In the genomic region with DNA sequence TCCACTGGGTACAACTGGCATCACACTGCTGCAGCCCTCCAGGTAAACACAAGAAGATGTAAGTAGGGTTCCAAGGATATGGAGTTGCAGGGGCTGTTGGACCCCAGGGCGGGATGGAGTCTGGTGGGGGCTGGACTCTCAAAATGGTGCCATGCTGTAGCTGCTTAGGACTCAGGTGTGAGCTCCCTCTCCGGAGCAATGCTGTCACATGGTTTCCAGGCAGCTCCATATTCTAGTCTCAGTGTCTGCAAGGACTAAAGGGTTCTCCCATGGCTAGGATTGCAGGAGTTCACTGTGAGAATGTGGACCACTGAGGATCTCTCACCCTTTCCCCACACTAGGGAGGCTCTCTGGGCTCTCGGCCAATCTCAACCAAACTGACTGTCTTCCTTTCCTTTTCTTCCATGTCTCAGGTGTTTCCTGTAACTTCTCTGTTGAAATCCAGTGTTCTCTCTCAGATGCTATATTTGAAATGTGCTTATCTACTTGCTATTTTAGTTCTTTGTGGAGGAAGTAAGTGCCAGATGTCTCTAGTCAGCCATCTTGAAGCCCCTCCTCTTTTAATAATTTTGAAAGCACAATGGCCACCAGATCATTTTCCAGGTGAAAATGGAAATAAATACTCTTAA, we compare ENCODE assay signal across 14 cellular contexts. TPM values are rescaled to one million over a fixed set of nuclear protein-coding genes. Genes with fewer than 3 reads are reported as not detected.
DNase-seq lines count a peak whose midpoint lies in the region; FAIRE-seq and TF ChIP-seq lines count a peak whose summit lies in the region.
"Had no signal": no experiment of that assay in that cellular context is flagged by ENCODE, and none has a peak within 500 bp of the region (broad histone marks: within the 10 kb centered on the region; RNA-seq: fewer than 3 reads in every experiment).

No MANE protein-coding gene starts in this region.

- H3K9ac ChIP-seq in MM.1S (ENCODE audit: low read length) = 0 out of 2 replicates have a peak overlapping the region, but pooled peaks have one; percentile 4

- peak overlapping the region; percentile 22; the same call in 1 of the 2 replicates for H2AFZ ChIP-seq in MM.1S (ENCODE audit: low read length)

- CTCF ChIA-PET in A673 (lab: Charles Lee) = no interaction called here

- no peak for FAIRE-seq in frontal cortex (lab: Jason Lieb, UNC)
- FAIRE-seq: H54 had no signal

- POLR2A ChIA-PET in A673 (lab: Charles Lee; ENCODE audit: low non-redundant PET) = no interaction called here

- H3K4me1 ChIP-seq in DOHH2 (ENCODE audit: control insufficient read depth, low read length) = peaks cover 18% of the 10 kb centered on the region
- peaks cover 29% of the 10 kb centered on the region for H3K4me1 ChIP-seq in MM.1S (ENCODE audit: low read length)
- no peaks in the 10 kb centered on the region for H3K4me1 ChIP-seq in A673 (ENCODE audit: insufficient read depth, low read length, poor library complexity, severe bottlenecking)

- intact Hi-C loops in A673 (cut with micrococcal nuclease; ENCODE audit: unreplicated experiment) = no loop called here

- H3K4me2 ChIP-seq in DOHH2 (ENCODE audit: low read length) = peak overlapping the region; percentile 29
- peak overlapping the region; percentile 68 for H3K4me2 ChIP-seq in MM.1S (ENCODE audit: low read depth, low read length)

- H3F3A ChIP-seq in DOHH2 (ENCODE audit: control insufficient read depth, insufficient read depth) = no peaks in the 10 kb centered on the region
- H3F3A ChIP-seq in MM.1S (ENCODE audit: insufficient read depth, low read length) = peaks cover 25% of the 10 kb centered on the region

- H3K9me3 ChIP-seq in DOHH2 (ENCODE audit: control insufficient read depth, insufficient read depth, low read length) (peaks cover 14% of the 10 kb centered on the region), MM.1S (replicated peaks; ENCODE audit: insufficient read depth, low read length) (peaks cover 7% of the 10 kb centered on the region; the same call in 1 of the 2 replicates), A673 (ENCODE audit: low read depth, low read length, poor library complexity, severe bottlenecking) (no peaks in the 10 kb centered on the region)

- TF ChIP-seq CTCF in DOHH2 (IDR thresholded peaks at IDR 0.05; ENCODE audit: low read depth, low read length, poor library complexity, severe bottlenecking) (no peak), MM.1S (IDR thresholded peaks at IDR 0.05; ENCODE audit: low read length) (no peak), A673 (conservative IDR thresholded peaks at IDR 0.05; ENCODE audit: low read depth, low read length) (no peak)

- H3K36me3 ChIP-seq in DOHH2 (ENCODE audit: control insufficient read depth, low read length) (no peaks in the 10 kb centered on the region), MM.1S (replicated peaks; ENCODE audit: insufficient read depth, low read length) (no peaks in the 10 kb centered on the region), A673 (ENCODE audit: insufficient read depth, low read length, poor library complexity, severe bottlenecking) (no peaks in the 10 kb centered on the region)

- BruUV-seq in A673 (replicated peaks; lab: Mats Ljungman, UMichigan) = no TSS peak

- no peak overlapping the region for H3K4me3 ChIP-seq in DOHH2 (ENCODE audit: low read length)
- peak overlapping the region; percentile 15; the same call in 1 of the 2 replicates for H3K4me3 ChIP-seq in MM.1S (ENCODE audit: low read length)
- H3K4me3 ChIP-seq in A673 (ENCODE audit: low read depth, low read length, poor library complexity, severe bottlenecking) = no peak overlapping the region

- no peaks in the 10 kb centered on the region for H3K79me2 ChIP-seq in DOHH2 (ENCODE audit: control insufficient read depth, low read length)
- no peaks in the 10 kb centered on the region for H3K79me2 ChIP-seq in MM.1S (ENCODE audit: low read length)

- H4K20me1 ChIP-seq in DOHH2 (ENCODE audit: control insufficient read depth, insufficient read depth, low read depth, low read length) (no peaks in the 10 kb centered on the region), MM.1S (ENCODE audit: insufficient read depth, low read length) (no peaks in the 10 kb centered on the region)

- H3K9me2 ChIP-seq in DOHH2 (replicated peaks; ENCODE audit: control insufficient read depth, low read length) = no peaks in the 10 kb centered on the region
- no peaks in the 10 kb centered on the region for H3K9me2 ChIP-seq in MM.1S (replicated peaks; ENCODE audit: insufficient read depth, low read length)

- DNase-seq in MM.1S = peak; percentile 41
- DNase-seq in dermis blood vessel endothelial cell = peak; percentile 85
- peak; percentile 6 for DNase-seq in left kidney (ENCODE audit: low read depth, low spot score)
- no peak for DNase-seq in DMS 273 (lab: John Stamatoyannopoulos, UW; ENCODE audit: unreplicated experiment)
- no peak for DNase-seq in A673 (ENCODE audit: low spot score)
- no peak for DNase-seq in frontal cortex (ENCODE audit: low spot score in 2 of 2)
- DNase-seq: CD8-positive, alpha-beta T cell; NCI-H1092 treated with DMSO at 0.1 percent for 48 hours; NCI-H1694; NCI-H345; NCI-H69; SHP77 treated with DMSO at 0.1 percent for 48 hours had no signal

- no peak overlapping the region for H3K27ac ChIP-seq in DOHH2 (ENCODE audit: low read depth, low read length)
- peak overlapping the region; percentile 47; the same call in 1 of the 2 replicates for H3K27ac ChIP-seq in MM.1S (ENCODE audit: low read length)
- H3K27ac ChIP-seq in A673 (ENCODE audit: low read depth, low read length, poor library complexity, severe bottlenecking) = no peak overlapping the region

- no peaks in the 10 kb centered on the region for H3K27me3 ChIP-seq in DOHH2 (ENCODE audit: control insufficient read depth, low read length)
- peaks cover 20% of the 10 kb centered on the region for H3K27me3 ChIP-seq in MM.1S (replicated peaks; ENCODE audit: insufficient read depth, low read length)
- H3K27me3 ChIP-seq in A673 (replicated peaks; ENCODE audit: insufficient read depth, low read depth, low read length, poor library complexity) = no peaks in the 10 kb centered on the region

RNA-seq across cellular contexts. Expression of a gene that starts 57.6 kb away (rescaled TPM):
- 32.6 and 35.1 TPM in 2 replicates for total RNA-seq in dermis blood vessel endothelial cell
- 41.7 and 43.0 TPM in 2 replicates for total RNA-seq in A673 (2021)
- 66.0 TPM for total RNA-seq in frontal cortex

Comparison
In these comparisons a context has a peak if more than half of its experiments do, and no peak if none do; other contexts are left out.
1. DNase-seq: peak in MM.1S (single experiment), dermis blood vessel endothelial cell (single experiment) and left kidney (single experiment); none in DMS 273 (single experiment), A673 (single experiment) and frontal cortex (0 of 2).